In genomic region chr7:71145906-71146901, GRCh38 we compare ENCODE assay signal across 32 cellular contexts. TPM values are rescaled to one million over a fixed set of nuclear protein-coding genes. Genes with fewer than 3 reads are reported as not detected.
A peak's percentile ranks its signal among the peaks of the same experiment; 100 is the strongest.
DNase-seq lines count a peak whose midpoint lies in the region; ATAC-seq, FAIRE-seq and TF ChIP-seq lines count a peak whose summit lies in the region.
"Had no signal": no experiment of that assay in that cellular context is flagged by ENCODE, and none has a peak within 500 bp of the region (broad histone marks: within the 10 kb centered on the region; RNA-seq: fewer than 3 reads in every experiment).

No MANE protein-coding gene starts in this region.

- no peaks in the 10 kb centered on the region for H3K36me3 ChIP-seq in astrocyte (ENCODE audit: insufficient read depth, low read length)
- H3K36me3 ChIP-seq in ovary: no peaks in the 10 kb centered on the region
- H3K36me3 ChIP-seq in effector memory CD4-positive, alpha-beta T cell (ENCODE audit: control insufficient read depth, insufficient read depth, low read length): no peaks in the 10 kb centered on the region
- H3K36me3 ChIP-seq: BE2C, spleen, upper lobe of left lung had no signal

- H3K4me1 ChIP-seq in astrocyte (ENCODE audit: insufficient read depth, low read length) (peaks cover 4% of the 10 kb centered on the region), ovary (ENCODE audit: insufficient read depth) (peaks cover 10% of the 10 kb centered on the region)
- no peaks in the 10 kb centered on the region for H3K4me1 ChIP-seq in effector memory CD4-positive, alpha-beta T cell (ENCODE audit: control insufficient read depth, insufficient read depth, low read length, poor library complexity, severe bottlenecking)
- H3K4me1 ChIP-seq: BE2C, spleen, upper lobe of left lung had no signal

- no peak for FAIRE-seq in astrocyte (lab: Jason Lieb, UNC)
- FAIRE-seq: endothelial cell of umbilical vein, GM19239 had no signal

- H3K27me3 Mint-ChIP-seq in astrocyte (ENCODE audit: low read depth, unreplicated experiment) (peaks cover 1% of the 10 kb centered on the region), immature natural killer cell (ENCODE audit: low read depth in 3 of 3) (peaks cover 2% of the 10 kb centered on the region in 3 donors)
- H3K27me3 Mint-ChIP-seq: activated naive CD8-positive, alpha-beta T cell; CD8-positive, alpha-beta memory T cell; memory B cell had no signal

- no peaks in the 10 kb centered on the region for H4K20me1 ChIP-seq in astrocyte (ENCODE audit: insufficient read depth, low read length)

- no peaks in the 10 kb centered on the region for H3K9me3 ChIP-seq in astrocyte (ENCODE audit: insufficient read depth, low read depth, low read length)
- H3K9me3 ChIP-seq in ovary: no peaks in the 10 kb centered on the region
- H3K9me3 ChIP-seq in effector memory CD4-positive, alpha-beta T cell (ENCODE audit: control insufficient read depth, low read length): no peaks in the 10 kb centered on the region
- H3K9me3 ChIP-seq: BE2C had no signal

- H3K27me3 ChIP-seq in astrocyte (ENCODE audit: insufficient read depth, low read length): no peaks in the 10 kb centered on the region
- no peaks in the 10 kb centered on the region for H3K27me3 ChIP-seq in ovary
- H3K27me3 ChIP-seq in effector memory CD4-positive, alpha-beta T cell (replicated peaks; ENCODE audit: control insufficient read depth, insufficient read depth, low read length, poor library complexity, severe bottlenecking): no peaks in the 10 kb centered on the region
- H3K27me3 ChIP-seq: BE2C, spleen, upper lobe of left lung had no signal

- no peak for TF ChIP-seq POLR2A in ovary (IDR thresholded peaks at IDR 0.05)

- H3K4me1 Mint-ChIP-seq in astrocyte (ENCODE audit: low read depth, unreplicated experiment) (peaks cover 5% of the 10 kb centered on the region), immature natural killer cell (no peaks in the 10 kb centered on the region)
- H3K4me1 Mint-ChIP-seq: CD8-positive, alpha-beta memory T cell; memory B cell had no signal

- in situ Hi-C loops in G401 (cut with HindIII; ENCODE audit: low sequenced_read_pairs): no loop called here

- intact Hi-C loops in ovary (cut with DNase I): no loop called here

- H3K4me3 Mint-ChIP-seq in astrocyte (ENCODE audit: unreplicated experiment) (no peak overlapping the region), immature natural killer cell (no peak overlapping the region)
- H3K4me3 Mint-ChIP-seq: activated naive CD8-positive, alpha-beta T cell; CD8-positive, alpha-beta memory T cell; memory B cell had no signal

- no peak overlapping the region for H3K9ac ChIP-seq in astrocyte (ENCODE audit: low read length)

- TF ChIP-seq EP300 in ovary (IDR thresholded peaks at IDR 0.05): no peak

- H3K27ac Mint-ChIP-seq in astrocyte (ENCODE audit: unreplicated experiment): no peak overlapping the region
- no peak overlapping the region for H3K27ac Mint-ChIP-seq in immature natural killer cell
- H3K27ac Mint-ChIP-seq: activated naive CD8-positive, alpha-beta T cell; CD8-positive, alpha-beta memory T cell; memory B cell had no signal

- TF ChIP-seq CTCF in astrocyte (IDR thresholded peaks at IDR 0.05; ENCODE audit: insufficient read depth, low read depth, low read length): no peak
- no peak for TF ChIP-seq CTCF in ovary (IDR thresholded peaks at IDR 0.05)

- peak overlapping the region; percentile 29 for H3K4me2 ChIP-seq in astrocyte (ENCODE audit: low read length)

- H3K27ac ChIP-seq in astrocyte (ENCODE audit: low read depth, low read length) (no peak overlapping the region), ovary (no peak overlapping the region)
- H3K27ac ChIP-seq in effector memory CD4-positive, alpha-beta T cell (ENCODE audit: insufficient read depth, low read length, poor library complexity, severe bottlenecking): no peak overlapping the region
- H3K27ac ChIP-seq: spleen, upper lobe of left lung had no signal

- ATAC-seq in HG02970 (IDR thresholded peaks at IDR 0.05; ENCODE audit: low FRiP score, unreplicated experiment): no peak
- ATAC-seq: activated CD4-positive, CD25-positive, alpha-beta regulatory T cell treated with anti-CD3 and anti-CD28 coated beads, Interleukin-2, amount 50 U/mL, for 24 hours; HCT116 had no signal

- no peak overlapping the region for H3K4me3 ChIP-seq in astrocyte (ENCODE audit: insufficient read depth, low read depth, low read length)
- no peak overlapping the region for H3K4me3 ChIP-seq in ovary
- no peak overlapping the region for H3K4me3 ChIP-seq in effector memory CD4-positive, alpha-beta T cell (ENCODE audit: insufficient read depth, low read depth, low read length, poor library complexity, severe bottlenecking)
- H3K4me3 ChIP-seq: spleen, upper lobe of left lung had no signal

- WGBS in ovary, 3 donors: 54 to 62% (median 60%) methylated on average over 24 of the region's 24 CpGs

- H3K79me2 ChIP-seq in astrocyte (ENCODE audit: insufficient read depth, low read length): no peaks in the 10 kb centered on the region

- H2AFZ ChIP-seq in astrocyte (ENCODE audit: low read depth, low read length): no peak overlapping the region

- H3K36me3 Mint-ChIP-seq in astrocyte (ENCODE audit: low read depth, unreplicated experiment): no peaks in the 10 kb centered on the region
- peaks cover 0 to 3% (median 3%) of the 10 kb centered on the region in 3 donors for H3K36me3 Mint-ChIP-seq in immature natural killer cell
- H3K36me3 Mint-ChIP-seq: activated naive CD8-positive, alpha-beta T cell; memory B cell had no signal

- peaks cover 2% of the 10 kb centered on the region for H3K9me3 Mint-ChIP-seq in astrocyte (ENCODE audit: unreplicated experiment)
- H3K9me3 Mint-ChIP-seq in immature natural killer cell: peaks cover 5 to 36% (median 12%) of the 10 kb centered on the region in 6 donors

- DNase-seq in G401 (ENCODE audit: low spot score) (peak; percentile 74), astrocyte (ENCODE audit: low read depth) (no peak), islet precursor cell (peak; percentile 70), ovary (peak in 3 of 5 donors; percentile 26 to 49 (median 42)), immature natural killer cell (no peak), DMS79 (lab: John Stamatoyannopoulos, UW) (no peak)
- DNase-seq in effector memory CD4-positive, alpha-beta T cell: no peak
- DNase-seq: activated CD4-positive, alpha-beta T cell treated with anti-CD3 and anti-CD28 coated beads, Interleukin-2, amount 50 U/mL, for 48 hours; activated CD8-positive, alpha-beta memory T cell treated with anti-CD3 and anti-CD28 coated beads, Interleukin-2, amount 50 U/mL, for 4 hours; aorta; BE2C; CD8-positive, alpha-beta memory T cell; central memory CD4-positive, alpha-beta T cell; DMS153; KBM-7; MM.1S; NCI-H1417; NCI-H2029 treated with DMSO at 0.1 percent for 48 hours; NCI-H2227 treated with DMSO at 0.1 percent for 48 hours; spleen; T-helper 1 cell; upper lobe of left lung had no signal

RNA-seq across cellular contexts. Expression of gene GALNT17, which starts 14.3 kb away (rescaled TPM):
- not detected in 2 replicates for total RNA-seq in G401 (2014; rRNA removed; shearing (Covaris generic))
- 5.7 and 7.8 TPM in 2 replicates for total RNA-seq in astrocyte
- 10 to 100 TPM; 17.9 to 90.1 (median 58.8) TPM for total RNA-seq in ovary
- polyA plus RNA-seq in ovary: 10 to 100 TPM; 13.4 to 39.0 TPM
- not detected for polyA plus RNA-seq in immature natural killer cell
- total RNA-seq: CD8-positive, alpha-beta memory T cell; dermis microvascular lymphatic vessel endothelial cell; endothelial cell of umbilical vein; RPMI7951 had no signal
- polyA plus RNA-seq: CD8-positive, alpha-beta memory T cell; endothelial cell of umbilical vein; fibroblast of lung had no signal

Comparison
In these comparisons a context has a peak if more than half of its experiments do, and no peak if none do; other contexts are left out.
1. DNase-seq: peak in G401 (single experiment), islet precursor cell (single experiment) and ovary (3 of 5); none in astrocyte (single experiment), immature natural killer cell (0 of 3), DMS79 (single experiment) and effector memory CD4-positive, alpha-beta T cell (0 of 3).